Comparison of ENCODE assay signal across 14 cellular contexts in genomic region chr3:182450942-182451607, GRCh38.
"Had no signal": no experiment of that assay in that cellular context is flagged by ENCODE, and none has a peak within 500 bp of the region (broad histone marks: within the 10 kb centered on the region; RNA-seq: fewer than 3 reads in every experiment).

No MANE protein-coding gene starts in this region.

- H3K9me3 Mint-ChIP-seq: dendritic cell treated with granulocyte-macrophage colony-stimulating factor and Interleukin-4, amounts not matched to agents 40 ng/mL and 50 ng/mL, for 4 days had no signal

- H3K4me1 Mint-ChIP-seq: naive B cell had no signal

- H3K27ac Mint-ChIP-seq: activated naive CD8-positive, alpha-beta T cell; dendritic cell treated with granulocyte-macrophage colony-stimulating factor and Interleukin-4, amounts not matched to agents 40 ng/mL and 50 ng/mL, for 4 days; naive B cell had no signal

- H3K9me3 ChIP-seq: tibial artery had no signal

- H2AFZ ChIP-seq: hepatocyte had no signal

- H3K36me3 Mint-ChIP-seq: activated naive CD8-positive, alpha-beta T cell; naive B cell had no signal

- H3K27ac ChIP-seq: brain microvascular endothelial cell, hepatocyte, tibial artery had no signal

- H3K79me2 ChIP-seq: hepatocyte had no signal

- H3K4me1 ChIP-seq: tibial artery had no signal

- H3K36me3 ChIP-seq: brain microvascular endothelial cell, tibial artery had no signal

- H3K27me3 ChIP-seq: brain microvascular endothelial cell, hepatocyte, tibial artery had no signal

- H3K4me3 ChIP-seq: hepatocyte, lung, tibial artery had no signal

- DNase-seq: activated CD4-positive, alpha-beta T cell treated with anti-CD3 and anti-CD28 coated beads, Interleukin-2, amount 50 U/mL, for 1 hour; activated T-cell treated with anti-CD3 and anti-CD28 coated beads, Interleukin-2, amount 50 U/mL, for 1 hour; brain microvascular endothelial cell; left colon; naive B cell; nucleus accumbens; right cardiac atrium; small intestine; T-helper 2 cell; tibial artery had no signal

- H3K4me2 ChIP-seq: hepatocyte had no signal

- FAIRE-seq: small intestine had no signal

- ATAC-seq: left colon, right cardiac atrium had no signal

- H3K27me3 Mint-ChIP-seq: dendritic cell treated with granulocyte-macrophage colony-stimulating factor and Interleukin-4, amounts not matched to agents 40 ng/mL and 50 ng/mL, for 4 days had no signal

- H3K4me3 Mint-ChIP-seq: activated naive CD8-positive, alpha-beta T cell; dendritic cell treated with granulocyte-macrophage colony-stimulating factor and Interleukin-4, amounts not matched to agents 40 ng/mL and 50 ng/mL, for 4 days; naive B cell had no signal
